Comparison of ENCODE assay signal across 6 cellular contexts in the genomic region with DNA sequence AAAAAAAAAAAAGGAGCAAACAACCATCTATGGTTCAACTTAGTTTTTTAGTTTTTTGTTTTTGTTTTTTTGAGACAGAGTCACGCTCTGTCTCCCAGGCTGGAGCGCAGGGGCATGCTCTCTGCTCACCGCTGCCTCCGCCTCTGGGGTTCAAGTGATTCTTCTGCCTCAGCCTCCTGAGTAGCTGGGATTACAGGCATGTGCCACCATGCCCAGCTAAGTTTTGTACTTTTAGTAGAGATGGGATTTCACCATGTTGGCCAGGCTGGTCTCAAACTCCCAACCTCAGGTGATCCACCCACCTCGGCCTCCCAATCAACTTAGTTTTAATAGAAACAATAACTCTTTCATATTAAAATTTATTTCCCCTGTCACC. TPM values are rescaled to one million over a fixed set of nuclear protein-coding genes. Genes with fewer than 3 reads are reported as not detected.
DNase-seq lines count a peak whose midpoint lies in the region; ATAC-seq and TF ChIP-seq lines count a peak whose summit lies in the region.
"Not testable (repeated sequence)": the region's sequence is repeated elsewhere in the genome, so short reads cannot be mapped to it uniquely, and the experiment has no call there.

No MANE protein-coding gene starts in this region.

- H2BK5ac ChIP-seq in trophoblast cell (ENCODE audit: low read depth, low read length, poor library complexity), result not testable (repeated sequence)

- H3K27me3 Mint-ChIP-seq in activated CD4-positive, alpha-beta memory T cell treated with anti-CD3 and anti-CD28 coated beads for 36 hours; central memory CD8-positive, alpha-beta T cell: not testable (repeated sequence)

- H3K79me2 ChIP-seq in Loucy (ENCODE audit: insufficient read depth, low read length) (peaks cover 88% of the 10 kb centered on the region), trophoblast cell (ENCODE audit: control insufficient read depth, insufficient read depth, low read length, poor library complexity) (peaks cover 17% of the 10 kb centered on the region)

- H3K4me3 Mint-ChIP-seq in activated CD4-positive, alpha-beta memory T cell treated with anti-CD3 and anti-CD28 coated beads for 36 hours; central memory CD8-positive, alpha-beta T cell: not testable (repeated sequence)

- H3K36me3 Mint-ChIP-seq in activated CD4-positive, alpha-beta memory T cell treated with anti-CD3 and anti-CD28 coated beads for 36 hours, result not testable (repeated sequence)
- peaks cover 18% of the 10 kb centered on the region for H3K36me3 Mint-ChIP-seq in central memory CD8-positive, alpha-beta T cell (ENCODE audit: insufficient read depth)

- not testable (repeated sequence) for ATAC-seq in central memory CD8-positive, alpha-beta T cell (replicated peaks; ENCODE audit: extremely low read depth, poor library complexity, severe bottlenecking)

- H3K27me3 ChIP-seq in BLaER1; Loucy (ENCODE audit: insufficient read depth, low read length, poor library complexity, severe bottlenecking); iPS-20b (ENCODE audit: insufficient read depth, low read length); trophoblast cell (ENCODE audit: insufficient read depth, low read length): not testable (repeated sequence)

- no CpG with 5 or more reads among the region's 5 CpGs for WGBS in trophoblast cell (ENCODE audit: extremely low coverage, insufficient coverage, insufficient read length)

- not testable (repeated sequence) for DNase-seq in activated CD4-positive, alpha-beta memory T cell treated with anti-CD3 and anti-CD28 coated beads for 36 hours; central memory CD8-positive, alpha-beta T cell (ENCODE audit: low spot score in 2 of 2); trophoblast cell

- H3K4me1 Mint-ChIP-seq in activated CD4-positive, alpha-beta memory T cell treated with anti-CD3 and anti-CD28 coated beads for 36 hours (ENCODE audit: low read depth), result peaks cover 54% of the 10 kb centered on the region
- peaks cover 55% of the 10 kb centered on the region for H3K4me1 Mint-ChIP-seq in central memory CD8-positive, alpha-beta T cell

- not testable (repeated sequence) for H3K23ac ChIP-seq in trophoblast cell (ENCODE audit: low read length)

- H3K18ac ChIP-seq in trophoblast cell (ENCODE audit: low read length), result not testable (repeated sequence)

- not testable (repeated sequence) for H3K9me3 ChIP-seq in BLaER1; Loucy (ENCODE audit: insufficient read depth, low read depth, low read length); iPS-20b (ENCODE audit: insufficient read depth, low read depth, low read length); trophoblast cell (ENCODE audit: insufficient read depth, low read depth, low read length)

- POLR2A ChIA-PET in activated CD4-positive, alpha-beta memory T cell treated with anti-CD3 and anti-CD28 coated beads for 36 hours (lab: Charles Lee), result interaction anchor here (0.6 to 1.2 kb wide), 2 partner anchors 18 to 189 kb away, joined by 3 to 4 read pairs; no protein-coding TSS in a partner anchor

- not testable (repeated sequence) for H4K12ac ChIP-seq in trophoblast cell (ENCODE audit: low read depth, low read length)

- H3K4me1 ChIP-seq in BLaER1, result peaks cover 36% of the 10 kb centered on the region
- peaks cover 26% of the 10 kb centered on the region for H3K4me1 ChIP-seq in Loucy (ENCODE audit: insufficient read depth, low read length, poor library complexity, severe bottlenecking)
- peaks cover 14% of the 10 kb centered on the region for H3K4me1 ChIP-seq in iPS-20b (ENCODE audit: insufficient read depth, low read length)
- not testable (repeated sequence) for H3K4me1 ChIP-seq in trophoblast cell (ENCODE audit: control insufficient read depth in 1 of 2, insufficient read depth in 2 of 2, low read length in 2 of 2)

- not testable (repeated sequence) for TF ChIP-seq CTCF in Loucy (conservative IDR thresholded peaks at IDR 0.05; ENCODE audit: low read length)

- not testable (repeated sequence) for H3K4me3 ChIP-seq in BLaER1; Loucy (ENCODE audit: low read length, poor library complexity, severe bottlenecking); iPS-20b (ENCODE audit: low read length)
- peak overlapping the region; percentile 44 for H3K4me3 ChIP-seq in trophoblast cell (ENCODE audit: low read depth, low read length)

- not testable (repeated sequence) for H2AK5ac ChIP-seq in trophoblast cell (ENCODE audit: low read length)

- H3K9me2 ChIP-seq in Loucy (replicated peaks; ENCODE audit: low read depth, low read length), result not testable (repeated sequence)

- H3F3A ChIP-seq in Loucy (ENCODE audit: low read depth), result not testable (repeated sequence)

- H4K8ac ChIP-seq in trophoblast cell (ENCODE audit: low read depth, low read length), result not testable (repeated sequence)

- not testable (repeated sequence) for H3K14ac ChIP-seq in trophoblast cell (ENCODE audit: low read length)

- CTCF ChIA-PET in activated CD4-positive, alpha-beta memory T cell treated with anti-CD3 and anti-CD28 coated beads for 36 hours (lab: Charles Lee), result interaction anchor here (0.7 to 1.8 kb wide), 4 partner anchors 16 to 330 kb away, joined by 3 to 5 read pairs (median 4); no protein-coding TSS in a partner anchor

- H4K91ac ChIP-seq in trophoblast cell (ENCODE audit: low read depth, low read length), result not testable (repeated sequence)

- H3K9me3 Mint-ChIP-seq in activated CD4-positive, alpha-beta memory T cell treated with anti-CD3 and anti-CD28 coated beads for 36 hours; central memory CD8-positive, alpha-beta T cell: not testable (repeated sequence)

- not testable (repeated sequence) for H2BK12ac ChIP-seq in trophoblast cell (ENCODE audit: low read length)

- not testable (repeated sequence) for H3K9ac ChIP-seq in BLaER1; Loucy (ENCODE audit: low read depth, low read length, poor library complexity, severe bottlenecking); trophoblast cell (ENCODE audit: low read length)
- peak overlapping the region; percentile 44; the same call in 1 of the 2 replicates for H3K9ac ChIP-seq in iPS-20b (ENCODE audit: low read depth, low read length)

- H4K20me1 ChIP-seq in BLaER1, result peaks cover 58% of the 10 kb centered on the region
- H4K20me1 ChIP-seq in Loucy (ENCODE audit: insufficient read depth, low read length, poor library complexity, severe bottlenecking), result peaks cover 26% of the 10 kb centered on the region

- not testable (repeated sequence) for H3K27ac ChIP-seq in BLaER1; iPS-20b (ENCODE audit: low read length); trophoblast cell (ENCODE audit: low read depth, low read length)

- peaks cover 13% of the 10 kb centered on the region for H3K79me1 ChIP-seq in trophoblast cell (ENCODE audit: low read length)

- intact Hi-C loops in activated CD4-positive, alpha-beta memory T cell treated with anti-CD3 and anti-CD28 coated beads for 36 hours (cut with micrococcal nuclease), result not testable (repeated sequence)

- H2BK120ac ChIP-seq in trophoblast cell (ENCODE audit: insufficient read depth, low read length, poor library complexity), result not testable (repeated sequence)

- H3K27ac Mint-ChIP-seq in activated CD4-positive, alpha-beta memory T cell treated with anti-CD3 and anti-CD28 coated beads for 36 hours, result peak overlapping the region; percentile 5
- peak overlapping the region; percentile 78 for H3K27ac Mint-ChIP-seq in central memory CD8-positive, alpha-beta T cell (ENCODE audit: low read depth)

- H3K36me3 ChIP-seq in BLaER1, result peaks cover 34% of the 10 kb centered on the region
- not testable (repeated sequence) for H3K36me3 ChIP-seq in Loucy (ENCODE audit: insufficient read depth, low read length); iPS-20b (ENCODE audit: insufficient read depth, low read depth, low read length); trophoblast cell (ENCODE audit: control insufficient read depth in 1 of 2, insufficient read depth in 2 of 2, low read length in 2 of 2)

- H2AFZ ChIP-seq in Loucy (ENCODE audit: low read length); trophoblast cell (ENCODE audit: insufficient read depth, low read length, poor library complexity): not testable (repeated sequence)

- H3K4ac ChIP-seq in trophoblast cell (ENCODE audit: low read depth, low read length), result peak overlapping the region; percentile 51

- H3K4me2 ChIP-seq in BLaER1, result peak overlapping the region; percentile 90
- peak overlapping the region; percentile 98 for H3K4me2 ChIP-seq in Loucy (ENCODE audit: low read depth, low read length, poor library complexity, severe bottlenecking)
- not testable (repeated sequence) for H3K4me2 ChIP-seq in trophoblast cell (ENCODE audit: low read length)

RNA-seq across cellular contexts. Expression of a gene that starts 3.2 kb away (rescaled TPM):
- total RNA-seq in activated CD4-positive, alpha-beta memory T cell treated with anti-CD3 and anti-CD28 coated beads for 36 hours, result 10 to 100 TPM; 55.2 to 64.5 TPM
- 51.4 and 53.1 TPM in 2 replicates for polyA plus RNA-seq in trophoblast cell (2013)

RNA-seq across cellular contexts. Expression of a gene that starts 16.8 kb away (rescaled TPM):
- 10 to 100 TPM; 34.6 to 36.5 TPM for total RNA-seq in activated CD4-positive, alpha-beta memory T cell treated with anti-CD3 and anti-CD28 coated beads for 36 hours
- 42.0 and 43.3 TPM in 2 replicates for polyA plus RNA-seq in trophoblast cell (2013)

RNA-seq across cellular contexts. Expression of a gene that starts 17.0 kb away (rescaled TPM):
- 10 to 100 TPM; 91.2 to 93.2 TPM for total RNA-seq in activated CD4-positive, alpha-beta memory T cell treated with anti-CD3 and anti-CD28 coated beads for 36 hours
- polyA plus RNA-seq in trophoblast cell (2013), result 23.0 and 23.7 TPM in 2 replicates

RNA-seq across cellular contexts. Expression of a gene that starts 27.2 kb away (rescaled TPM):
- 1 to 10 TPM; 8.6 to 9.7 TPM for total RNA-seq in activated CD4-positive, alpha-beta memory T cell treated with anti-CD3 and anti-CD28 coated beads for 36 hours
- 15.8 and 16.6 TPM in 2 replicates for polyA plus RNA-seq in trophoblast cell (2013)

RNA-seq across cellular contexts. Expression of a gene that starts 30.5 kb away (rescaled TPM):
- total RNA-seq in activated CD4-positive, alpha-beta memory T cell treated with anti-CD3 and anti-CD28 coated beads for 36 hours, result 10 to 100 TPM; 85.5 to 86.0 TPM
- 111 and 118 TPM in 2 replicates for polyA plus RNA-seq in trophoblast cell (2013)
